8 cellular contexts compared by ENCODE assay signal in genomic region chr20:60138263-60139127, GRCh38.
A peak's percentile ranks its signal among the peaks of the same experiment; 100 is the strongest.
DNase-seq lines count a peak whose midpoint lies in the region; ATAC-seq and TF ChIP-seq lines count a peak whose summit lies in the region.

No MANE protein-coding gene starts in this region.

- H3K27me3 Mint-ChIP-seq in T-cell (peaks cover 0 to 3% of the 10 kb centered on the region in 2 donors), neural progenitor cell (ENCODE audit: insufficient read depth, low read depth) (no peaks in the 10 kb centered on the region)
- peaks cover 0 to 1% (median 0%) of the 10 kb centered on the region in 5 donors for H3K27me3 Mint-ChIP-seq in naive thymus-derived CD8-positive, alpha-beta T cell

- H3K27ac ChIP-seq in upper lobe of right lung = no peak overlapping the region
- H3K27ac ChIP-seq in neural progenitor cell = no peak overlapping the region

- DNase-seq in T-cell = peak in 29 of 34 experiments; percentile 1 to 61 (median 29)
- DNase-seq in central memory CD4-positive, alpha-beta T cell = peak; percentile 44
- peak in 6 of 10 donors; percentile 3 to 47 (median 22) for DNase-seq in naive thymus-derived CD8-positive, alpha-beta T cell
- peak; percentile 79 for DNase-seq in upper lobe of right lung
- no peak for DNase-seq in H4 (ENCODE audit: low spot score)
- DNase-seq in neural progenitor cell (ENCODE audit: low spot score) = no peak
- DNase-seq in NCI-H1417 treated with DMSO at 0.1 percent for 48 hours (lab: John Stamatoyannopoulos, UW) = no peak

- no peak for TF ChIP-seq CTCF in upper lobe of right lung (IDR thresholded peaks at IDR 0.05)
- TF ChIP-seq CTCF in neural progenitor cell (IDR thresholded peaks at IDR 0.05) = no peak

- H3K9me3 Mint-ChIP-seq in T-cell (no peaks in the 10 kb centered on the region), neural progenitor cell (no peaks in the 10 kb centered on the region)
- H3K9me3 Mint-ChIP-seq in naive thymus-derived CD8-positive, alpha-beta T cell = no peaks in the 10 kb centered on the region

- no peaks in the 10 kb centered on the region for H3K27me3 ChIP-seq in upper lobe of right lung
- no peaks in the 10 kb centered on the region for H3K27me3 ChIP-seq in neural progenitor cell

- no peaks in the 10 kb centered on the region for H3F3A ChIP-seq in neural progenitor cell (ENCODE audit: low read depth)

- POLR2A ChIA-PET in T-cell (lab: Charles Lee) = no interaction called here
- POLR2A ChIA-PET in naive thymus-derived CD8-positive, alpha-beta T cell (lab: Charles Lee) = no interaction called here

- H3K4me1 ChIP-seq in upper lobe of right lung = no peaks in the 10 kb centered on the region
- no peaks in the 10 kb centered on the region for H3K4me1 ChIP-seq in neural progenitor cell

- no peak overlapping the region for H3K4me2 ChIP-seq in neural progenitor cell

- H3K4me3 Mint-ChIP-seq in T-cell (peak overlapping the region; percentile 55 to 77 (median 72)), neural progenitor cell (no peak overlapping the region)
- peak overlapping the region; percentile 61 to 88 (median 78) for H3K4me3 Mint-ChIP-seq in naive thymus-derived CD8-positive, alpha-beta T cell

- intact Hi-C loops in upper lobe of right lung (cut with DNase I) = no loop called here

- H4K20me1 ChIP-seq in neural progenitor cell (ENCODE audit: low read depth) = no peaks in the 10 kb centered on the region

- H3K79me2 ChIP-seq in neural progenitor cell (ENCODE audit: low read depth) = no peaks in the 10 kb centered on the region

- ATAC-seq in GM21737 (IDR thresholded peaks at IDR 0.05; ENCODE audit: unreplicated experiment) (peak; percentile 68), T-cell (replicated peaks in 1 of 4) (peak; percentile 50 to 76 (median 68)), upper lobe of right lung (peak; percentile 81)
- ATAC-seq in naive thymus-derived CD8-positive, alpha-beta T cell = peak; percentile 62 to 83

- H3K4me3 ChIP-seq in upper lobe of right lung (peak overlapping the region; percentile 39), neural progenitor cell (no peak overlapping the region)

- CTCF ChIA-PET in T-cell (lab: Charles Lee) = interaction anchor here (0.9 to 1.2 kb wide), 2 partner anchors 19 to 81 kb away, joined by 3 to 4 read pairs; no protein-coding TSS in a partner anchor

- H3K9me3 ChIP-seq in upper lobe of right lung (no peaks in the 10 kb centered on the region), neural progenitor cell (ENCODE audit: low read depth) (no peaks in the 10 kb centered on the region)

- H3K4me1 Mint-ChIP-seq in T-cell = peaks cover 0 to 7% (median 6%) of the 10 kb centered on the region in 3 donors
- H3K4me1 Mint-ChIP-seq in naive thymus-derived CD8-positive, alpha-beta T cell = peaks cover 0 to 11% (median 5%) of the 10 kb centered on the region in 4 donors
- H3K4me1 Mint-ChIP-seq in neural progenitor cell = peaks cover 19% of the 10 kb centered on the region

- no peak overlapping the region for H3K9ac ChIP-seq in neural progenitor cell

- no peak overlapping the region for H3K27ac Mint-ChIP-seq in T-cell
- peak overlapping the region in 5 of 10 donors; percentile 26 to 86 (median 58) for H3K27ac Mint-ChIP-seq in naive thymus-derived CD8-positive, alpha-beta T cell
- no peak overlapping the region for H3K27ac Mint-ChIP-seq in neural progenitor cell

- H3K36me3 ChIP-seq in upper lobe of right lung = no peaks in the 10 kb centered on the region
- no peaks in the 10 kb centered on the region for H3K36me3 ChIP-seq in neural progenitor cell

- H3K36me3 Mint-ChIP-seq in T-cell = no peaks in the 10 kb centered on the region
- H3K36me3 Mint-ChIP-seq in naive thymus-derived CD8-positive, alpha-beta T cell = no peaks in the 10 kb centered on the region
- H3K36me3 Mint-ChIP-seq in neural progenitor cell = no peaks in the 10 kb centered on the region

- H2AFZ ChIP-seq in neural progenitor cell (replicated peaks) = no peak overlapping the region

Comparison
In these comparisons a context has a peak if more than half of its experiments do, and no peak if none do; other contexts are left out.
1. DNase-seq: peak in T-cell (29 of 34), central memory CD4-positive, alpha-beta T cell (single experiment), naive thymus-derived CD8-positive, alpha-beta T cell (6 of 10) and upper lobe of right lung (single experiment); none in H4 (single experiment), neural progenitor cell (single experiment) and NCI-H1417 treated with DMSO at 0.1 percent for 48 hours (single experiment).
2. Peak in every context shown above with its lines, with median percentiles within 50 percentile points of each other: ATAC-seq.